ENCODE assay signal across 12 cellular contexts in genomic region chr3:111151438-111151837, GRCh38.
A peak's percentile ranks its signal among the peaks of the same experiment; 100 is the strongest.
DNase-seq lines count a peak whose midpoint lies in the region; FAIRE-seq and TF ChIP-seq lines count a peak whose summit lies in the region.
"Had no signal": no experiment of that assay in that cellular context is flagged by ENCODE, and none has a peak within 500 bp of the region (broad histone marks: within the 10 kb centered on the region; RNA-seq: fewer than 3 reads in every experiment).

No MANE protein-coding gene starts in this region.

- H3K36me3 ChIP-seq in BJ (ENCODE audit: control insufficient read depth, insufficient read depth, low read length) (no peaks in the 10 kb centered on the region), HUES6 (ENCODE audit: control insufficient read depth, insufficient read depth, low read length) (peaks cover 4% of the 10 kb centered on the region; the same call in 1 of the 2 replicates), small intestine (ENCODE audit: control insufficient read depth in 2 of 2, insufficient read depth in 2 of 2, low read length in 2 of 2) (peaks cover 0 to 1% of the 10 kb centered on the region in 2 donors)

- TF ChIP-seq CTCF in BJ (IDR thresholded peaks at IDR 0.05; ENCODE audit: insufficient read depth, low read depth, low read length) (peak; percentile 10; the same call in 1 of the 2 replicates), choroid plexus epithelial cell (conservative IDR thresholded peaks at IDR 0.05; ENCODE audit: low read depth, low read length) (no peak)

- peaks cover 6% of the 10 kb centered on the region; the same call in 1 of the 2 replicates for H3K4me1 ChIP-seq in HUES6 (ENCODE audit: control insufficient read depth, insufficient read depth, low read length)
- no peaks in the 10 kb centered on the region for H3K4me1 ChIP-seq in small intestine (ENCODE audit: control insufficient read depth in 2 of 2, insufficient read depth in 1 of 2, low read depth in 1 of 2, low read length in 1 of 2)
- H3K4me1 ChIP-seq: SJSA1 had no signal

- no peak overlapping the region for H3K4me3 ChIP-seq in BJ (ENCODE audit: low read depth, low read length)
- H3K4me3 ChIP-seq in HUES6 (ENCODE audit: low read depth, low read length): no peak overlapping the region; the same call in 1 of the 2 replicates
- H3K4me3 ChIP-seq in choroid plexus epithelial cell (ENCODE audit: low read depth, low read length): no peak overlapping the region
- no peak overlapping the region for H3K4me3 ChIP-seq in small intestine (ENCODE audit: low read depth in 1 of 2, low read length in 2 of 2)
- H3K4me3 ChIP-seq: SJSA1 had no signal

- H3K9me3 ChIP-seq in HUES6 (ENCODE audit: control insufficient read depth, insufficient read depth, low read depth, low read length): no peaks in the 10 kb centered on the region
- no peaks in the 10 kb centered on the region for H3K9me3 ChIP-seq in small intestine (ENCODE audit: control insufficient read depth, low read depth)
- H3K9me3 ChIP-seq: SJSA1 had no signal

- FAIRE-seq in GM19239 (lab: Jason Lieb, UNC) (no peak), small intestine (lab: Jason Lieb, UNC) (no peak)

- H3K27me3 ChIP-seq in BJ (ENCODE audit: control insufficient read depth, insufficient read depth, low read length) (no peaks in the 10 kb centered on the region), HUES6 (ENCODE audit: control insufficient read depth, insufficient read depth, low read length) (no peaks in the 10 kb centered on the region), small intestine (ENCODE audit: control insufficient read depth in 2 of 2, insufficient read depth in 2 of 2, low read length in 2 of 2) (no peaks in the 10 kb centered on the region)
- H3K27me3 ChIP-seq: SJSA1 had no signal

- CTCF ChIA-PET in BJ (lab: Yijun Ruan, JAX): no interaction called here

- POLR2A ChIA-PET in BJ (lab: Charles Lee): no interaction called here

- no peak for DNase-seq in BJ (ENCODE audit: low read depth)
- DNase-seq in choroid plexus epithelial cell (ENCODE audit: low read depth): peak; percentile 81
- DNase-seq in kidney tubule cell (ENCODE audit: low spot score): peak; percentile 73
- DNase-seq in GM19239 (ENCODE audit: insufficient read length, low spot score): no peak
- no peak for DNase-seq in activated effector memory CD4-positive, alpha-beta T cell treated with Interleukin-2 at 50 U/mL for 16 hours
- no peak for DNase-seq in small intestine
- DNase-seq in DMS79 treated with DMSO at 0.1 percent for 48 hours (lab: John Stamatoyannopoulos, UW): no peak
- DNase-seq: activated CD4-positive, alpha-beta T cell treated with anti-CD3 and anti-CD28 coated beads for 48 hours; CD8-positive, alpha-beta memory T cell; NCI-H510A had no signal

- H3K9ac ChIP-seq in HUES6 (ENCODE audit: low read length): no peak overlapping the region

- H3K27ac ChIP-seq in HUES6 (ENCODE audit: low read depth, low read length) (peak overlapping the region; percentile 90), small intestine (ENCODE audit: low read depth in 1 of 2, low read length in 1 of 2) (no peak overlapping the region)
- H3K27ac ChIP-seq: SJSA1 had no signal

Comparison
In these comparisons a context has a peak if more than half of its experiments do, and no peak if none do; other contexts are left out.
1. DNase-seq: peak in choroid plexus epithelial cell (single experiment) and kidney tubule cell (single experiment); none in BJ (single experiment), GM19239 (single experiment), activated effector memory CD4-positive, alpha-beta T cell treated with Interleukin-2 at 50 U/mL for 16 hours (single experiment), small intestine (single experiment) and DMS79 treated with DMSO at 0.1 percent for 48 hours (single experiment).